ENCODE assay signal across 31 cellular contexts in genomic region chrX:42825201-42825600, GRCh38. TPM values are rescaled to one million over a fixed set of nuclear protein-coding genes. Genes with fewer than 3 reads are reported as not detected.
"Had no signal": no experiment of that assay in that cellular context is flagged by ENCODE, and none has a peak within 500 bp of the region (broad histone marks: within the 10 kb centered on the region; RNA-seq: fewer than 3 reads in every experiment).

No MANE protein-coding gene starts in this region.

- FAIRE-seq: colon, islet of Langerhans, pancreas had no signal

- H3K27ac ChIP-seq: dorsolateral prefrontal cortex, gastrocnemius medialis, lower lobe of right lung, neutrophil, pancreas, right atrium auricular region, skin epidermis, thoracic aorta, tibial nerve, upper lobe of left lung, uterus had no signal

- H3K27me3 Mint-ChIP-seq: stimulated activated naive CD8-positive, alpha-beta T cell treated with anti-CD3 and anti-CD28 coated beads, Interleukin-15, Interleukin-2, amounts not matched to agents 100 ng/mL and 50 ng/mL, for 24 hours had no signal

- H3K4me3 ChIP-seq: dorsolateral prefrontal cortex, gastrocnemius medialis, lower lobe of right lung, pancreas, right atrium auricular region, skin epidermis, thoracic aorta, tibial nerve, upper lobe of left lung, uterus had no signal

- H3K9me3 ChIP-seq: gastrocnemius medialis, lower lobe of right lung, neutrophil, pancreas, thoracic aorta, tibial nerve, upper lobe of left lung, uterus had no signal

- H3K4me1 Mint-ChIP-seq: neural crest cell had no signal

- H3K27me3 ChIP-seq: gastrocnemius medialis, neutrophil, pancreas, right atrium auricular region, tibial nerve, upper lobe of left lung, uterus had no signal

- DNase-seq: dorsolateral prefrontal cortex; effector CD4-positive, alpha-beta T cell; foreskin fibroblast; gastrocnemius medialis; head of caudate nucleus; left cardiac atrium; lower lobe of right lung; pancreas; stimulated activated CD4-positive, alpha-beta T cell treated with anti-CD3 and anti-CD28 coated beads, Interleukin-15, amount 100 ng/mL, for 24 hours; stimulated activated CD4-positive, alpha-beta T cell treated with anti-CD3 and anti-CD28 coated beads, Interleukin-2, amount 100 ng/mL, for 48 hours; stimulated activated naive B cell treated with anti-CD40 and anti-IgM and Interleukin-4, amounts not matched to agents 10 μg/mL and 1 μg/mL and 100 μg/mL, for 72 hours; upper lobe of left lung; uterus had no signal

- H3K27ac Mint-ChIP-seq: natural killer cell treated with Interleukin-12 subunit alpha and Interleukin-12 subunit beta and Interleukin-15 and Interleukin-18, amount 100 ng/mL, for 72 hours had no signal

- H3K9me3 Mint-ChIP-seq: natural killer cell treated with Interleukin-12 subunit alpha and Interleukin-12 subunit beta and Interleukin-15 and Interleukin-18, amount 100 ng/mL, for 72 hours had no signal

- H3K36me3 ChIP-seq: gastrocnemius medialis, lower lobe of right lung, neutrophil, pancreas, right atrium auricular region, thoracic aorta, tibial nerve, upper lobe of left lung, uterus had no signal

- H3K4me3 Mint-ChIP-seq: natural killer cell treated with Interleukin-12 subunit alpha and Interleukin-12 subunit beta and Interleukin-15 and Interleukin-18, amount 100 ng/mL, for 72 hours; neural crest cell; stimulated activated naive B cell treated with anti-CD40 and anti-IgM and Interleukin-4, amounts not matched to agents 10 μg/mL and 1 μg/mL and 100 μg/mL, for 72 hours; stimulated activated naive CD8-positive, alpha-beta T cell treated with anti-CD3 and anti-CD28 coated beads, Interleukin-15, Interleukin-2, amounts not matched to agents 100 ng/mL and 50 ng/mL, for 24 hours had no signal

- ATAC-seq: gastrocnemius medialis; left cardiac atrium; lower lobe of right lung; natural killer cell treated with Interleukin-12 subunit alpha and Interleukin-12 subunit beta and Interleukin-15 and Interleukin-18, amount 100 ng/mL, for 72 hours; pancreas; stimulated activated naive B cell treated with anti-CD40 and anti-IgM and Interleukin-4, amounts not matched to agents 10 μg/mL and 1 μg/mL and 100 μg/mL, for 72 hours had no signal

- H3K4me1 ChIP-seq: gastrocnemius medialis, lower lobe of right lung, pancreas, right atrium auricular region, tibial nerve, upper lobe of left lung, uterus had no signal

RNA-seq across cellular contexts. Expression of gene PPP1R2C, which starts 47.2 kb away (rescaled TPM):
- total RNA-seq: cerebellum; dorsolateral prefrontal cortex; gastrocnemius medialis; glomerular endothelial cell; kidney epithelial cell; left cardiac atrium; left ventricle myocardium superior; lower lobe of right lung; mesenteric fat pad; natural killer cell treated with Interleukin-12 subunit alpha and Interleukin-12 subunit beta and Interleukin-15 and Interleukin-18, amount 100 ng/mL, for 72 hours; neural crest cell; omental fat pad; pancreas; posterior vena cava; right atrium auricular region; thoracic aorta; tibial nerve; upper lobe of left lung; uterus had no signal
- polyA plus RNA-seq: esophagus, pancreas had no signal
